Comparison of ENCODE assay signal across 1 cellular context in the genomic region with DNA sequence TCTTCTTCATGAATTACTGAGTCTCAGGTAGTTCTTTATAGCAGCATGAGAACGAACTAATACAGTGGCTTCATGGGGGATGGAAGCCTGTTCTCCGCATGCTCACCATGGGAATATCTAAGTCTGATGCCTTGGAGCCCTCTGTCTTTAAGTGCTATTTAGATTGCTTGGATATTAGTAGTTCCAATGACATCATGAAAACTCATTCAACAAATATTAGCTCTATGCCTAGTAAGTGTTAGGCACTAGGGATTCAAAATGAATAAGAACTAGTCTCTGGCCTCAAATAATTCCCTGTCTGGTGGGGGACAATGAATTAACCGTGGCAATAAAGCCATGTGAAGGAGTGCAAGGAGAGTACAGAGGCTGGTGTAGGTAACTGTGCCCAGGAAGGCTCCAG.
TF ChIP-seq lines count a peak whose summit lies in the region.

No MANE protein-coding gene starts in this region.

TF ChIP-seq in IMR-90, 13 proteins besides CTCF, POLR2A, EP300 and RAD21:
- TF ChIP-seq, protein P1, sequence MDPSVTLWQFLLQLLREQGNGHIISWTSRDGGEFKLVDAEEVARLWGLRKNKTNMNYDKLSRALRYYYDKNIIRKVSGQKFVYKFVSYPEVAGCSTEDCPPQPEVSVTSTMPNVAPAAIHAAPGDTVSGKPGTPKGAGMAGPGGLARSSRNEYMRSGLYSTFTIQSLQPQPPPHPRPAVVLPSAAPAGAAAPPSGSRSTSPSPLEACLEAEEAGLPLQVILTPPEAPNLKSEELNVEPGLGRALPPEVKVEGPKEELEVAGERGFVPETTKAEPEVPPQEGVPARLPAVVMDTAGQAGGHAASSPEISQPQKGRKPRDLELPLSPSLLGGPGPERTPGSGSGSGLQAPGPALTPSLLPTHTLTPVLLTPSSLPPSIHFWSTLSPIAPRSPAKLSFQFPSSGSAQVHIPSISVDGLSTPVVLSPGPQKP (IDR thresholded peaks at IDR 0.05; ENCODE audit: borderline replicate concordance, low read depth, low read length) = no peak
